Comparison of ENCODE assay signal across 14 cellular contexts in genomic region chr6:2763345-2763841, GRCh38. TPM values are rescaled to one million over a fixed set of nuclear protein-coding genes. Genes with fewer than 3 reads are reported as not detected.
DNase-seq lines count a peak whose midpoint lies in the region; ATAC-seq and TF ChIP-seq lines count a peak whose summit lies in the region.
"Had no signal": no experiment of that assay in that cellular context is flagged by ENCODE, and none has a peak within 500 bp of the region (broad histone marks: within the 10 kb centered on the region; RNA-seq: fewer than 3 reads in every experiment).

No MANE protein-coding gene starts in this region.

- H3K27ac ChIP-seq in adrenal gland (no peak overlapping the region), SJCRH30 (no peak overlapping the region)
- H3K27ac ChIP-seq: thyroid gland had no signal

- H3K36me3 ChIP-seq in adrenal gland (replicated peaks in 1 of 2) = no peaks in the 10 kb centered on the region
- H3K36me3 ChIP-seq in SJCRH30 = peaks cover 2% of the 10 kb centered on the region
- H3K36me3 ChIP-seq: thyroid gland had no signal

- intact Hi-C loops in CD14-positive monocyte (cut with micrococcal nuclease) (loop anchor here (10.0 kb wide), 3 partner anchors 291 to 1169 kb away; partner anchors contain the start of gene GMDS (in 1 of the 2)), adrenal gland (cut with DNase I) (no loop called here)

- no peaks in the 10 kb centered on the region for H3K27me3 Mint-ChIP-seq in CD14-positive monocyte (ENCODE audit: low read depth in 3 of 3)
- H3K27me3 Mint-ChIP-seq in naive thymus-derived CD8-positive, alpha-beta T cell = no peaks in the 10 kb centered on the region

- H3K4me1 Mint-ChIP-seq in CD14-positive monocyte = peaks cover 36% of the 10 kb centered on the region
- peaks cover 9 to 40% (median 36%) of the 10 kb centered on the region in 4 donors for H3K4me1 Mint-ChIP-seq in naive thymus-derived CD8-positive, alpha-beta T cell

- H3K4me1 ChIP-seq in adrenal gland (replicated peaks in 1 of 2) = peaks cover 5 to 20% of the 10 kb centered on the region in 2 donors
- H3K4me1 ChIP-seq in SJCRH30 = no peaks in the 10 kb centered on the region; the same call in 1 of the 2 replicates

- H3K9me3 Mint-ChIP-seq in CD14-positive monocyte = peaks cover 0 to 13% (median 2%) of the 10 kb centered on the region in 7 donors
- H3K9me3 Mint-ChIP-seq in naive thymus-derived CD8-positive, alpha-beta T cell = no peaks in the 10 kb centered on the region

- TF ChIP-seq CTCF in CD14-positive monocyte (IDR thresholded peaks at IDR 0.05) (no peak), adrenal gland (IDR thresholded peaks at IDR 0.05) (no peak)

- 92 to 96% (median 94%) methylated on average over 15 to 36 of the region's 36 CpGs for WGBS in adrenal gland, 4 donors

- H3K4me3 Mint-ChIP-seq in CD14-positive monocyte = peak overlapping the region; percentile 85 to 94
- peak overlapping the region in 2 of 10 donors; percentile 94 to 95 for H3K4me3 Mint-ChIP-seq in naive thymus-derived CD8-positive, alpha-beta T cell

- DNase-seq in CD14-positive monocyte (ENCODE audit: low spot score) (peak; percentile 61), DMS114 treated with DMSO at 0.1 percent for 48 hours (lab: John Stamatoyannopoulos, UW; ENCODE audit: unreplicated experiment) (peak; percentile 60), adrenal gland (peak; percentile 22 to 66 (median 52)), SJCRH30 (no peak), NCI-H1930 (lab: John Stamatoyannopoulos, UW) (no peak), anterior cingulate cortex (lab: John Stamatoyannopoulos, UW) (no peak)
- no peak for DNase-seq in naive thymus-derived CD8-positive, alpha-beta T cell
- DNase-seq: activated CD4-positive, CD25-positive, alpha-beta regulatory T cell; EL; glutamatergic neuron; NCI-H1092; NCI-H446 treated with DMSO at 0.1 percent for 48 hours; stimulated activated CD4-positive, alpha-beta T cell treated with anti-CD3 and anti-CD28 coated beads, Interleukin-2, amount 100 ng/mL, for 24 hours had no signal

- peak overlapping the region; percentile 98 to 99 (median 99) for H3K27ac Mint-ChIP-seq in CD14-positive monocyte
- peak overlapping the region in 6 of 10 donors; percentile 67 to 100 (median 98) for H3K27ac Mint-ChIP-seq in naive thymus-derived CD8-positive, alpha-beta T cell

- H3K9me3 ChIP-seq in adrenal gland (replicated peaks in 1 of 3) = no peaks in the 10 kb centered on the region
- no peaks in the 10 kb centered on the region for H3K9me3 ChIP-seq in SJCRH30 (replicated peaks)
- H3K9me3 ChIP-seq: thyroid gland had no signal

- TF ChIP-seq POLR2A in adrenal gland (IDR thresholded peaks at IDR 0.05) = no peak

- POLR2A ChIA-PET in naive thymus-derived CD8-positive, alpha-beta T cell (lab: Charles Lee) = interaction anchor here (0.6 to 4.4 kb wide), 4 partner anchors 10 to 226 kb away, joined by 3 to 38 read pairs (median 3); no protein-coding TSS in a partner anchor

- H3K36me3 Mint-ChIP-seq in CD14-positive monocyte = peaks cover 0 to under 1% of the 10 kb centered on the region in 2 donors
- H3K36me3 Mint-ChIP-seq in naive thymus-derived CD8-positive, alpha-beta T cell = no peaks in the 10 kb centered on the region

- no peak for ATAC-seq in naive thymus-derived CD8-positive, alpha-beta T cell

- no peak overlapping the region for H3K4me3 ChIP-seq in adrenal gland
- H3K4me3 ChIP-seq in SJCRH30 = no peak overlapping the region
- H3K4me3 ChIP-seq: thyroid gland had no signal

- no peaks in the 10 kb centered on the region for H3K27me3 ChIP-seq in adrenal gland
- H3K27me3 ChIP-seq in SJCRH30 = no peaks in the 10 kb centered on the region
- H3K27me3 ChIP-seq: thyroid gland had no signal

RNA-seq across cellular contexts. Expression of gene WRNIP1, which starts 1.8 kb away (rescaled TPM):
- polyA plus RNA-seq in CD14-positive monocyte (10 to 100 TPM; 17.5 to 17.8 TPM), adrenal gland (10 to 100 TPM; 37.9 to 63.0 (median 61.0) TPM)
- 10 to 100 TPM; 27.7 to 82.2 (median 55.7) TPM for total RNA-seq in adrenal gland
- total RNA-seq in naive thymus-derived CD8-positive, alpha-beta T cell = 10 to 100 TPM; 42.0 to 42.8 TPM
- 10 to 100 TPM; 33.1 to 61.0 (median 36.3) TPM for polyA plus RNA-seq in naive thymus-derived CD8-positive, alpha-beta T cell
- 68.3 and 74.8 TPM in 2 replicates for total RNA-seq in SJCRH30 (2014; rRNA removed; shearing (Covaris generic))

RNA-seq across cellular contexts. Expression of gene MYLK4, which starts 12.7 kb away (rescaled TPM):
- under 1 TPM; 0.04 to 0.08 TPM for polyA plus RNA-seq in CD14-positive monocyte
- under 1 TPM; 0.35 to 0.90 (median 0.69) TPM for total RNA-seq in adrenal gland
- polyA plus RNA-seq in adrenal gland = under 1 TPM; 0.46 to 0.84 (median 0.48) TPM
- total RNA-seq in naive thymus-derived CD8-positive, alpha-beta T cell = 1 to 10 TPM in 1 of 2 experiments, under 1 TPM in 1; 0.94 to 1.3 TPM
- under 1 TPM; 0.02 to 0.37 (median 0.14) TPM for polyA plus RNA-seq in naive thymus-derived CD8-positive, alpha-beta T cell
- 2.3 and 3.0 TPM in 2 replicates for total RNA-seq in SJCRH30 (2014; rRNA removed; shearing (Covaris generic))

Comparison
In these comparisons a context has a peak if more than half of its experiments do, and no peak if none do; other contexts are left out.
1. DNase-seq: peak in CD14-positive monocyte (single experiment), DMS114 treated with DMSO at 0.1 percent for 48 hours (single experiment) and adrenal gland (7 of 7); none in naive thymus-derived CD8-positive, alpha-beta T cell (0 of 10), SJCRH30 (0 of 2), NCI-H1930 (0 of 2) and anterior cingulate cortex (0 of 58).
2. intact Hi-C loops: an anchor here in CD14-positive monocyte (10.0 kb wide); none called in adrenal gland.